Comparison of ENCODE assay signal across 10 cellular contexts in genomic region chr9:128193469-128194096, GRCh38. TPM values are rescaled to one million over a fixed set of nuclear protein-coding genes. Genes with fewer than 3 reads are reported as not detected.
A peak's percentile ranks its signal among the peaks of the same experiment; 100 is the strongest.
DNase-seq lines count a peak whose midpoint lies in the region; ATAC-seq and TF ChIP-seq lines count a peak whose summit lies in the region.
"Had no signal": no experiment of that assay in that cellular context is flagged by ENCODE, and none has a peak within 500 bp of the region (broad histone marks: within the 10 kb centered on the region; RNA-seq: fewer than 3 reads in every experiment).

No MANE protein-coding gene starts in this region.

- no peaks in the 10 kb centered on the region for H3K9me3 Mint-ChIP-seq in CD4-positive, CD25-positive, alpha-beta regulatory T cell
- H3K9me3 Mint-ChIP-seq in IgD-negative memory B cell (no peaks in the 10 kb centered on the region), endodermal cell (no peaks in the 10 kb centered on the region)
- H3K9me3 Mint-ChIP-seq: CD14-positive monocyte had no signal

- H3K27ac ChIP-seq in CD4-positive, CD25-positive, alpha-beta regulatory T cell (ENCODE audit: insufficient read depth, low read length, poor library complexity, severe bottlenecking) = no peak overlapping the region
- H3K27ac ChIP-seq in duodenal mucosa (ENCODE audit: low read depth, low read length) = peak overlapping the region; percentile 49
- H3K27ac ChIP-seq in gastrocnemius medialis = peak overlapping the region; percentile 64 to 93 (median 90)
- no peak overlapping the region for H3K27ac ChIP-seq in endodermal cell (ENCODE audit: low read depth, low read length)

- H3K36me3 ChIP-seq in CD4-positive, CD25-positive, alpha-beta regulatory T cell (ENCODE audit: control insufficient read depth, insufficient read depth, low read length) = peaks cover 2% of the 10 kb centered on the region
- no peaks in the 10 kb centered on the region for H3K36me3 ChIP-seq in duodenal mucosa (ENCODE audit: control insufficient read depth in 1 of 2, insufficient read depth in 2 of 2, low read length in 2 of 2)
- H3K36me3 ChIP-seq in gastrocnemius medialis = peaks cover 0 to 15% of the 10 kb centered on the region in 2 donors
- peaks cover 11% of the 10 kb centered on the region for H3K36me3 ChIP-seq in endodermal cell (ENCODE audit: control insufficient read depth, insufficient read depth, low read length)

- H3K27me3 Mint-ChIP-seq in CD4-positive, CD25-positive, alpha-beta regulatory T cell = peaks cover 4% of the 10 kb centered on the region
- H3K27me3 Mint-ChIP-seq in IgD-negative memory B cell (no peaks in the 10 kb centered on the region), endodermal cell (ENCODE audit: insufficient read depth) (no peaks in the 10 kb centered on the region)

- no peak overlapping the region for H3K4me3 ChIP-seq in CD4-positive, CD25-positive, alpha-beta regulatory T cell (ENCODE audit: low read depth, low read length)
- H3K4me3 ChIP-seq in duodenal mucosa (ENCODE audit: low read depth in 1 of 2, low read length in 2 of 2) (peak overlapping the region; percentile 34 to 84), gastrocnemius medialis (peak overlapping the region in 2 of 4 donors; percentile 83 to 92), endodermal cell (ENCODE audit: low read length) (no peak overlapping the region)

- in situ Hi-C loops in gastrocnemius medialis (cut with MboI; ENCODE audit: low sequenced_read_pairs in 4 of 4) = loop anchor here in 1 of 4 donors (25.0 kb wide), 1 partner anchor 144 kb away; the partner anchor contains the start of gene SLC27A4

- H3K27ac Mint-ChIP-seq in CD4-positive, CD25-positive, alpha-beta regulatory T cell = no peak overlapping the region
- peak overlapping the region in 1 of 3 donors; percentile 59 for H3K27ac Mint-ChIP-seq in IgD-negative memory B cell
- no peak overlapping the region for H3K27ac Mint-ChIP-seq in endodermal cell

- H3K36me3 Mint-ChIP-seq in CD4-positive, CD25-positive, alpha-beta regulatory T cell = peaks cover 4% of the 10 kb centered on the region
- H3K36me3 Mint-ChIP-seq in IgD-negative memory B cell (peaks cover 3% of the 10 kb centered on the region), endodermal cell (ENCODE audit: low read depth) (peaks cover 13% of the 10 kb centered on the region)

- TF ChIP-seq CTCF in gastrocnemius medialis (IDR thresholded peaks at IDR 0.05 in 4 of 5, conservative IDR thresholded peaks at IDR 0.05 in 1 of 5) (no peak), endodermal cell (conservative IDR thresholded peaks at IDR 0.05) (no peak)

- H3K9ac ChIP-seq in duodenal mucosa (ENCODE audit: low read depth in 1 of 2, low read length in 2 of 2) (no peak overlapping the region), endodermal cell (ENCODE audit: extremely low read depth, low read length, poor library complexity, severe bottlenecking) (no peak overlapping the region)

- H3K4me1 Mint-ChIP-seq in CD4-positive, CD25-positive, alpha-beta regulatory T cell = peaks cover 0 to 26% (median 13%) of the 10 kb centered on the region in 4 donors
- H3K4me1 Mint-ChIP-seq in IgD-negative memory B cell (peaks cover 0 to 16% (median 15%) of the 10 kb centered on the region in 3 donors), endodermal cell (peaks cover 6% of the 10 kb centered on the region)

- no peak for TF ChIP-seq POLR2A in gastrocnemius medialis (IDR thresholded peaks at IDR 0.05)

- H3K4me1 ChIP-seq in CD4-positive, CD25-positive, alpha-beta regulatory T cell (ENCODE audit: control insufficient read depth, insufficient read depth, low read length, poor library complexity, severe bottlenecking) = peaks cover 23% of the 10 kb centered on the region
- H3K4me1 ChIP-seq in duodenal mucosa (ENCODE audit: control insufficient read depth in 1 of 2, insufficient read depth in 2 of 2, low read length in 2 of 2) (peaks cover 12 to 14% of the 10 kb centered on the region in 2 donors), gastrocnemius medialis (peaks cover 10 to 15% of the 10 kb centered on the region in 2 donors), endodermal cell (ENCODE audit: control insufficient read depth, insufficient read depth, low read length) (no peaks in the 10 kb centered on the region)

- 95 to 96% methylated on average over 14 of the region's 14 CpGs for WGBS in endodermal cell (ENCODE audit: insufficient coverage in 1 of 2, insufficient read length in 1 of 2), 2 experiments

- no peaks in the 10 kb centered on the region for H3K9me3 ChIP-seq in CD4-positive, CD25-positive, alpha-beta regulatory T cell (ENCODE audit: control insufficient read depth in 2 of 2, low read length in 2 of 2)
- H3K9me3 ChIP-seq in duodenal mucosa (ENCODE audit: control insufficient read depth in 1 of 2, low read length in 2 of 2) = no peaks in the 10 kb centered on the region
- H3K9me3 ChIP-seq in gastrocnemius medialis = no peaks in the 10 kb centered on the region
- H3K9me3 ChIP-seq in endodermal cell (ENCODE audit: control insufficient read depth, low read length) = no peaks in the 10 kb centered on the region

- DNase-seq in CD4-positive, CD25-positive, alpha-beta regulatory T cell = peak in 1 of 3 donors; percentile 29
- DNase-seq in gastrocnemius medialis (no peak), posterior vena cava (ENCODE audit: low spot score) (no peak), endodermal cell (no peak)
- no peak for DNase-seq in stimulated activated CD4-positive, alpha-beta T cell treated with anti-CD3 and anti-CD28 coated beads, Interleukin-1b, Interleukin-23, amount 100 ng/mL, for 48 hours

- H3K27me3 ChIP-seq in CD4-positive, CD25-positive, alpha-beta regulatory T cell (ENCODE audit: control insufficient read depth, insufficient read depth, low read length) = no peaks in the 10 kb centered on the region
- H3K27me3 ChIP-seq in duodenal mucosa (ENCODE audit: control insufficient read depth in 1 of 2, insufficient read depth in 2 of 2, low read length in 2 of 2) = no peaks in the 10 kb centered on the region
- no peaks in the 10 kb centered on the region for H3K27me3 ChIP-seq in gastrocnemius medialis
- no peaks in the 10 kb centered on the region for H3K27me3 ChIP-seq in endodermal cell (ENCODE audit: control insufficient read depth, insufficient read depth, low read length, poor library complexity, severe bottlenecking)

- intact Hi-C loops in gastrocnemius medialis (cut with DNase I; ENCODE audit: low total_unique reads) (no loop called here), posterior vena cava (cut with DNase I) (no loop called here)

- no peak for ATAC-seq in CD4-positive, CD25-positive, alpha-beta regulatory T cell (ENCODE audit: low read depth in 2 of 2)
- ATAC-seq in gastrocnemius medialis = no peak
- ATAC-seq in HG03378 (IDR thresholded peaks at IDR 0.05; ENCODE audit: unreplicated experiment) = no peak

- peak overlapping the region; percentile 28 to 78 (median 55) for H3K4me3 Mint-ChIP-seq in CD4-positive, CD25-positive, alpha-beta regulatory T cell
- H3K4me3 Mint-ChIP-seq in IgD-negative memory B cell (peak overlapping the region in 3 of 4 donors; percentile 23 to 75 (median 70)), endodermal cell (no peak overlapping the region)

RNA-seq across cellular contexts. Expression of gene CIZ1, which starts 2.2 kb away (rescaled TPM):
- total RNA-seq in CD4-positive, CD25-positive, alpha-beta regulatory T cell = 128 TPM
- 1 to 10 TPM; 7.2 to 9.3 (median 8.0) TPM for polyA plus RNA-seq in CD4-positive, CD25-positive, alpha-beta regulatory T cell
- polyA plus RNA-seq in IgD-negative memory B cell = 37.0 TPM
- total RNA-seq in gastrocnemius medialis (10 to 100 TPM; 47.8 to 61.3 (median 53.0) TPM), posterior vena cava (10 to 100 TPM; 88.3 to 99.4 TPM), endodermal cell (100 to 1,000 TPM; 115 to 117 TPM)
- polyA plus RNA-seq in endodermal cell (2013, experiment 1 of 2) = 123 TPM
- polyA plus RNA-seq in endodermal cell (2013, experiment 2 of 2) = 111 TPM

RNA-seq across cellular contexts. Expression of gene DNM1, which starts 9.6 kb away (rescaled TPM):
- total RNA-seq in CD4-positive, CD25-positive, alpha-beta regulatory T cell = 1.5 TPM
- not detected for polyA plus RNA-seq in CD4-positive, CD25-positive, alpha-beta regulatory T cell
- polyA plus RNA-seq in IgD-negative memory B cell = 0.18 TPM
- total RNA-seq in gastrocnemius medialis (1 to 10 TPM; 1.8 to 3.8 (median 2.0) TPM), posterior vena cava (10 to 100 TPM; 19.0 to 46.5 TPM), endodermal cell (100 to 1,000 TPM in 1 of 2 donors, 10 to 100 TPM in 1; 55.8 to 147 TPM)
- 78.9 TPM for polyA plus RNA-seq in endodermal cell (2013, experiment 1 of 2)
- 83.8 TPM for polyA plus RNA-seq in endodermal cell (2013, experiment 2 of 2)

RNA-seq across cellular contexts. Expression of gene BBLN, which starts 33.5 kb away (rescaled TPM):
- total RNA-seq in CD4-positive, CD25-positive, alpha-beta regulatory T cell = 70.9 TPM
- polyA plus RNA-seq in CD4-positive, CD25-positive, alpha-beta regulatory T cell = 100 to 1,000 TPM; 111 to 176 (median 128) TPM
- polyA plus RNA-seq in IgD-negative memory B cell = 145 TPM
- 100 to 1,000 TPM in 3 of 4 donors, 10 to 100 TPM in 1; 73.5 to 145 (median 132) TPM for total RNA-seq in gastrocnemius medialis
- total RNA-seq in posterior vena cava = 10 to 100 TPM; 41.9 to 49.1 TPM
- total RNA-seq in endodermal cell = 10 to 100 TPM; 65.7 to 82.1 TPM
- polyA plus RNA-seq in endodermal cell (2013, experiment 1 of 2) = 105 TPM
- polyA plus RNA-seq in endodermal cell (2013, experiment 2 of 2) = 99.0 TPM

RNA-seq across cellular contexts. Expression of gene LCN2, which starts 44.3 kb away (rescaled TPM):
- total RNA-seq in CD4-positive, CD25-positive, alpha-beta regulatory T cell = 0.94 TPM
- polyA plus RNA-seq in CD4-positive, CD25-positive, alpha-beta regulatory T cell = not detected
- polyA plus RNA-seq in IgD-negative memory B cell = 1.5 TPM
- total RNA-seq in gastrocnemius medialis (under 1 TPM in 1 of 4 donors, not detected in 3; 1.00 TPM), posterior vena cava (under 1 TPM; 0.67 to 0.69 TPM), endodermal cell (not detected)
- not detected for polyA plus RNA-seq in endodermal cell (2013, experiment 1 of 2)
- not detected for polyA plus RNA-seq in endodermal cell (2013, experiment 2 of 2)
- total RNA-seq: osteocyte had no signal

Comparison
In these comparisons a context has a peak if more than half of its experiments do, and no peak if none do; other contexts are left out.
1. H3K27ac ChIP-seq: peak in duodenal mucosa (single experiment) and gastrocnemius medialis (4 of 4); none in CD4-positive, CD25-positive, alpha-beta regulatory T cell (single experiment) and endodermal cell (single experiment).
2. H3K4me3 ChIP-seq: peak in duodenal mucosa (2 of 2); none in CD4-positive, CD25-positive, alpha-beta regulatory T cell (single experiment) and endodermal cell (single experiment).